ENCODE assay signal across 8 cellular contexts in the genomic region with DNA sequence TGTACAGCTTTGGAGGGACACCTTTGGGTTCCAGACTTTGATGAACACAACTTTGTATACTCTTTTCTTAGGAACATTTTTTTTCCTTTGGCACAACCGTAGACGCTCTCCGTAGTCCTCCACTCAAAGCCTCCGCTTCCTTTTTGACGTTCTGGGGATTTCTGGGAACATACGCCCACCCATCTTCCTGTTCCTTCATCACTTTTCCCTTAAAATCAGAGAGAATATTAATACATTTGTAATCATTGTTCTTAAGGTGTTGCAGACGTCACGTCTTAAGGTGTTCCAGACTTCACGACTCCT. TPM values are rescaled to one million over a fixed set of nuclear protein-coding genes. Genes with fewer than 3 reads are reported as not detected.
DNase-seq lines count a peak whose midpoint lies in the region; ATAC-seq and TF ChIP-seq lines count a peak whose summit lies in the region.

No MANE protein-coding gene starts in this region.

- BruUV-seq in mammary epithelial cell (replicated peaks; lab: Mats Ljungman, UMichigan), result TSS peak; percentile 85

- no peaks in the 10 kb centered on the region for H3K27me3 Mint-ChIP-seq in activated naive CD4-positive, alpha-beta T cell treated with anti-CD3 and anti-CD28 coated beads for 36 hours (ENCODE audit: low read depth)

- no peaks in the 10 kb centered on the region for H3K9me3 ChIP-seq in mammary epithelial cell (replicated peaks; ENCODE audit: insufficient read depth, low read length)
- H3K9me3 ChIP-seq in lung (ENCODE audit: control insufficient read depth in 2 of 2, insufficient read depth in 1 of 2, low read length in 1 of 2), result no peaks in the 10 kb centered on the region
- no peaks in the 10 kb centered on the region for H3K9me3 ChIP-seq in upper lobe of left lung

- H2AFZ ChIP-seq in mammary epithelial cell (ENCODE audit: low read depth, low read length), result peak overlapping the region; percentile 100

- in situ Hi-C loops in mammary epithelial cell (cut with MboI; ENCODE audit: low sequenced_read_pairs in 2 of 2), result no loop called here

- ATAC-seq in lung (ENCODE audit: insufficient read depth, low FRiP score) (no peak), upper lobe of left lung (ENCODE audit: low FRiP score in 2 of 2) (no peak), GM21786 (IDR thresholded peaks at IDR 0.05; ENCODE audit: unreplicated experiment) (no peak)

- no peaks in the 10 kb centered on the region for H3K36me3 ChIP-seq in mammary epithelial cell (ENCODE audit: insufficient read depth, low read length)
- H3K36me3 ChIP-seq in lung (ENCODE audit: control insufficient read depth in 2 of 2, insufficient read depth in 2 of 2, low read length in 2 of 2), result no peaks in the 10 kb centered on the region
- no peaks in the 10 kb centered on the region for H3K36me3 ChIP-seq in upper lobe of left lung

- H3K79me2 ChIP-seq in mammary epithelial cell (ENCODE audit: insufficient read depth, low read length), result peaks cover 38% of the 10 kb centered on the region

- intact Hi-C loops in activated naive CD4-positive, alpha-beta T cell treated with anti-CD3 and anti-CD28 coated beads for 36 hours (cut with micrococcal nuclease), result loop anchor here (2.0 to 5.0 kb wide), 2 partner anchors 39 to 83 kb away; a partner anchor contains a TSS
- intact Hi-C loops in mammary epithelial cell (cut with micrococcal nuclease), result no loop called here

- under 1% methylated on average over 9 of the region's 9 CpGs for WGBS in mammary epithelial cell (ENCODE audit: low coverage, missing lambda C conversion rate)
- WGBS in lung, 2 donors, result 6 to 9% methylated on average over 9 of the region's 9 CpGs
- 3 to 6% methylated on average over 9 of the region's 9 CpGs for WGBS in upper lobe of left lung, 2 donors

- H3K9ac ChIP-seq in mammary epithelial cell (ENCODE audit: insufficient read depth, low read length), result peak overlapping the region; percentile 88

- no peak for TF ChIP-seq EP300 in upper lobe of left lung (IDR thresholded peaks at IDR 0.05)

- peak overlapping the region; percentile 92 for H3K4me2 ChIP-seq in mammary epithelial cell (ENCODE audit: insufficient read depth, low read depth, low read length)

- CTCF ChIA-PET in activated naive CD4-positive, alpha-beta T cell treated with anti-CD3 and anti-CD28 coated beads for 36 hours (lab: Charles Lee), result no interaction called here
- CTCF ChIA-PET in mammary epithelial cell (lab: Charles Lee; ENCODE audit: low non-redundant PET), result no interaction called here

- TF ChIP-seq CTCF in mammary epithelial cell (conservative IDR thresholded peaks at IDR 0.05 in 1 of 2, IDR thresholded peaks at IDR 0.05 in 1 of 2; ENCODE audit: extremely low read depth in 1 of 2, insufficient read depth in 1 of 2, low read depth in 1 of 2, low read length in 2 of 2) (no peak), lung (IDR thresholded peaks at IDR 0.05; ENCODE audit: control extremely low read depth, extremely low read depth) (no peak), upper lobe of left lung (IDR thresholded peaks at IDR 0.05) (no peak)

- H3K4me1 ChIP-seq in mammary epithelial cell (ENCODE audit: insufficient read depth, low read length) (peaks cover 13% of the 10 kb centered on the region), lung (ENCODE audit: control insufficient read depth in 2 of 2, insufficient read depth in 2 of 2, low read length in 2 of 2) (peaks cover 0 to 5% of the 10 kb centered on the region in 2 donors), upper lobe of left lung (peaks cover 24 to 45% (median 26%) of the 10 kb centered on the region in 4 donors)

- peak overlapping the region; percentile 60 to 99 (median 91) for H3K4me3 ChIP-seq in mammary epithelial cell (replicated peaks in 1 of 3; ENCODE audit: insufficient read depth in 1 of 3, low read depth in 2 of 3, low read length in 3 of 3)
- H3K4me3 ChIP-seq in lung, result peak overlapping the region; percentile 91
- peak overlapping the region; percentile 7 to 99 (median 81) for H3K4me3 ChIP-seq in upper lobe of left lung

- H3K9me3 Mint-ChIP-seq in activated naive CD4-positive, alpha-beta T cell treated with anti-CD3 and anti-CD28 coated beads for 36 hours, result no peaks in the 10 kb centered on the region

- H3K4me3 Mint-ChIP-seq in activated naive CD4-positive, alpha-beta T cell treated with anti-CD3 and anti-CD28 coated beads for 36 hours, result peak overlapping the region; percentile 94

- no peak for DNase-seq in activated naive CD4-positive, alpha-beta T cell treated with anti-CD3 and anti-CD28 coated beads for 36 hours
- no peak for DNase-seq in activated naive CD4-positive, alpha-beta T cell treated with anti-CD3 and anti-CD28 coated beads, Interleukin-2, amount 50 U/mL, for 16 hours
- DNase-seq in mammary epithelial cell (no peak), lung (ENCODE audit: low spot score) (no peak), upper lobe of left lung (no peak), NCI-H2107 treated with DMSO at 0.1 percent for 48 hours (lab: John Stamatoyannopoulos, UW; ENCODE audit: unreplicated experiment) (no peak), GDM1 (lab: John Stamatoyannopoulos, UW) (no peak)

- no peak for TF ChIP-seq POLR2A in upper lobe of left lung (IDR thresholded peaks at IDR 0.05)

- no peaks in the 10 kb centered on the region for H3K27me3 ChIP-seq in mammary epithelial cell (ENCODE audit: insufficient read depth, low read length)
- no peaks in the 10 kb centered on the region for H3K27me3 ChIP-seq in lung (ENCODE audit: control insufficient read depth, insufficient read depth)
- no peaks in the 10 kb centered on the region for H3K27me3 ChIP-seq in upper lobe of left lung

- H3K36me3 Mint-ChIP-seq in activated naive CD4-positive, alpha-beta T cell treated with anti-CD3 and anti-CD28 coated beads for 36 hours (ENCODE audit: low read depth), result peaks cover 9% of the 10 kb centered on the region

- H4K20me1 ChIP-seq in mammary epithelial cell (ENCODE audit: insufficient read depth, low read length), result no peaks in the 10 kb centered on the region

- dilution Hi-C loops in mammary epithelial cell (cut with HindIII; ENCODE audit: low sequenced_read_pairs), result no loop called here

- H3K27ac ChIP-seq in mammary epithelial cell (ENCODE audit: insufficient read depth, low read depth, low read length), result peak overlapping the region; percentile 93
- peak overlapping the region; percentile 78 to 86 for H3K27ac ChIP-seq in lung (ENCODE audit: low read depth in 1 of 2, low read length in 1 of 2)
- peak overlapping the region; percentile 92 to 98 (median 93) for H3K27ac ChIP-seq in upper lobe of left lung

- H3K4me1 Mint-ChIP-seq in activated naive CD4-positive, alpha-beta T cell treated with anti-CD3 and anti-CD28 coated beads for 36 hours (ENCODE audit: low read depth), result peaks cover 35% of the 10 kb centered on the region

- H3K27ac Mint-ChIP-seq in activated naive CD4-positive, alpha-beta T cell treated with anti-CD3 and anti-CD28 coated beads for 36 hours, result peak overlapping the region; percentile 72

RNA-seq across cellular contexts. Expression of a gene that starts 0.4 kb away (rescaled TPM):
- 10 to 100 TPM; 67.7 to 68.0 TPM for total RNA-seq in activated naive CD4-positive, alpha-beta T cell treated with anti-CD3 and anti-CD28 coated beads for 36 hours
- total RNA-seq in mammary epithelial cell (10 to 100 TPM; 59.1 to 71.7 TPM), lung (100 to 1,000 TPM in 1 of 2 donors, 10 to 100 TPM in 1; 79.2 to 115 TPM), upper lobe of left lung (100 to 1,000 TPM in 3 of 6 donors, 10 to 100 TPM in 3; 58.8 to 113 (median 94.7) TPM)
- polyA plus RNA-seq in mammary epithelial cell (54.1 TPM), lung (10 to 100 TPM; 88.2 to 98.2 TPM)
- 40.2 TPM for polyA minus RNA-seq in mammary epithelial cell

RNA-seq across cellular contexts. Expression of a gene that starts 39.3 kb away (rescaled TPM):
- 10 to 100 TPM; 15.1 to 17.1 TPM for total RNA-seq in activated naive CD4-positive, alpha-beta T cell treated with anti-CD3 and anti-CD28 coated beads for 36 hours
- total RNA-seq in mammary epithelial cell, result 10 to 100 TPM; 22.5 to 27.2 TPM
- 14.9 TPM for polyA plus RNA-seq in mammary epithelial cell
- 14.0 TPM for polyA minus RNA-seq in mammary epithelial cell
- 10 to 100 TPM; 14.4 to 15.0 TPM for total RNA-seq in lung
- polyA plus RNA-seq in lung, result 1 to 10 TPM; 5.0 to 8.2 TPM
- 10 to 100 TPM; 15.8 to 35.6 (median 25.5) TPM for total RNA-seq in upper lobe of left lung

RNA-seq across cellular contexts. Expression of a gene that starts 55.1 kb away (rescaled TPM):
- total RNA-seq in activated naive CD4-positive, alpha-beta T cell treated with anti-CD3 and anti-CD28 coated beads for 36 hours, result not detected
- total RNA-seq in mammary epithelial cell, result not detected
- not detected for polyA plus RNA-seq in mammary epithelial cell
- polyA minus RNA-seq in mammary epithelial cell, result not detected
- 1 to 10 TPM in 1 of 2 donors, under 1 TPM in 1; 0.85 to 3.0 TPM for total RNA-seq in lung
- polyA plus RNA-seq in lung, result 1 to 10 TPM in 1 of 2 donors, under 1 TPM in 1; 0.98 to 7.3 TPM
- 1 to 10 TPM in 3 of 6 donors, under 1 TPM in 1, not detected in 2; 0.69 to 6.6 (median 4.4) TPM for total RNA-seq in upper lobe of left lung
